ENCODE assay signal across 1 cellular context in the genomic region with DNA sequence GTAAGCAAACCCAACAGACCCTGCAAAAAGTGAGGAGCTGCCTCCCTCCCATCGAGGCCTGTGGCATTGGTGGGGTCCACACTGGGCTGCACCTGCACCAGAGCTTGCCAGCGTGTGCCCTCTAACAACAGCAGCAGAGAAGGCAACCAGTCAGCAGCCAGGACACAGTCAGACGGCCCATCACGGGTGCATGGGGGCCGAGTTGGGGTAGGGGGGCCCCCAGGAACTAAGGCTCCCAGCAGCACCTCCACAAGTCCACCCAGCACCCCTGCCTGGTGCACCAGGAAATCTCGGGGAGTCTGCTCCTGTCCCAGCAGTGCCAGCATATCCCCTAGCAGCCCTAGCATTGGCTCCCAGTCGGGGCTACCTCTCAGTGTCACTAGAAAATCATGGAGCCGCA. TPM values are rescaled to one million over a fixed set of nuclear protein-coding genes. Genes with fewer than 3 reads are reported as not detected.
"Had no signal": no experiment of that assay in that cellular context is flagged by ENCODE, and none has a peak within 500 bp of the region (broad histone marks: within the 10 kb centered on the region; RNA-seq: fewer than 3 reads in every experiment).

No MANE protein-coding gene starts in this region.

RNA-seq across cellular contexts. Expression of a gene that starts 0.8 kb away (rescaled TPM):
- total RNA-seq: G401 had no signal

RNA-seq across cellular contexts. Expression of a gene that starts 30.9 kb away (rescaled TPM):
- total RNA-seq: G401 had no signal
